ENCODE assay signal across 1 cellular context in genomic region chr2:101253713-101254085, GRCh38.
TF ChIP-seq lines count a peak whose summit lies in the region.

No MANE protein-coding gene starts in this region.

TF ChIP-seq in HepG2, 621 proteins besides CTCF, POLR2A, EP300 and RAD21 (continued from another document):
- TF ChIP-seq, protein P1, sequence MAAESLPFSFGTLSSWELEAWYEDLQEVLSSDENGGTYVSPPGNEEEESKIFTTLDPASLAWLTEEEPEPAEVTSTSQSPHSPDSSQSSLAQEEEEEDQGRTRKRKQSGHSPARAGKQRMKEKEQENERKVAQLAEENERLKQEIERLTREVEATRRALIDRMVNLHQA (CRISPR knock-in tag; IDR thresholded peaks at IDR 0.05): no peak
TF ChIP-seq in HepG2: peak in this region for 6.
